In genomic region chr16:83978401-83978904, GRCh38 we compare ENCODE assay signal across 7 cellular contexts. TPM values are rescaled to one million over a fixed set of nuclear protein-coding genes. Genes with fewer than 3 reads are reported as not detected.
"Had no signal": no experiment of that assay in that cellular context is flagged by ENCODE, and none has a peak within 500 bp of the region (broad histone marks: within the 10 kb centered on the region; RNA-seq: fewer than 3 reads in every experiment).

No MANE protein-coding gene starts in this region.

- H3K27ac ChIP-seq: GM23248 had no signal

- DNase-seq: GM23248, GOT3, H7, HCEC 1CT, IMR-90 had no signal

- H2AFZ ChIP-seq: GM23248 had no signal

- ATAC-seq: K562 had no signal

- H3K4me3 ChIP-seq: GM23248, K562 had no signal

- H3K9ac ChIP-seq: GM23248 had no signal

RNA-seq across cellular contexts. Expression of gene NECAB2, which starts 10.4 kb away (rescaled TPM):
- total RNA-seq: GM23248, HT-29, IMR-90, K562 had no signal
